ENCODE assay signal across 1 cellular context in genomic region chr1:233981042-233981670, GRCh38.
TF ChIP-seq lines count a peak whose summit lies in the region.

No MANE protein-coding gene starts in this region.

TF ChIP-seq in K562, 482 proteins besides CTCF, POLR2A, EP300 and RAD21 (continued from another document):
- TF ChIP-seq RAD51 (IDR thresholded peaks at IDR 0.05; ENCODE audit: borderline replicate concordance, low read depth): peak; percentile 56
- TF ChIP-seq CEBPG (CRISPR knock-in tag; IDR thresholded peaks at IDR 0.05): no peak
- peak; percentile 31 to 60; a peak in 2 of 4 replicates for TF ChIP-seq CEBPG (tag; conservative IDR thresholded peaks at IDR 0.05 in 1 of 2, IDR thresholded peaks at IDR 0.05 in 1 of 2)
- peak; percentile 66 for TF ChIP-seq CEBPB (tag; IDR thresholded peaks at IDR 0.05)
- peak; percentile 66 for TF ChIP-seq USF2 (CRISPR knock-in tag; IDR thresholded peaks at IDR 0.05)
- TF ChIP-seq ARID3A (IDR thresholded peaks at IDR 0.05; ENCODE audit: borderline replicate concordance, low read depth, low read length): no peak
- no peak for TF ChIP-seq HDGF (IDR thresholded peaks at IDR 0.05)
- TF ChIP-seq TARDBP (IDR thresholded peaks at IDR 0.05): no peak
- TF ChIP-seq GTF2F1 (IDR thresholded peaks at IDR 0.05; ENCODE audit: low read depth, low read length): no peak
- no peak for TF ChIP-seq ZNF780A (CRISPR knock-in tag; IDR thresholded peaks at IDR 0.05)
- TF ChIP-seq MYBL2 (IDR thresholded peaks at IDR 0.05; ENCODE audit: low read depth): no peak
- no peak for TF ChIP-seq MYBL2 (CRISPR knock-in tag; IDR thresholded peaks at IDR 0.05; ENCODE audit: borderline replicate concordance)
- peak; percentile 68 for TF ChIP-seq TFE3 (CRISPR knock-in tag; IDR thresholded peaks at IDR 0.05)
